ENCODE assay signal across 17 cellular contexts in genomic region chr1:23108918-23109533, GRCh38. TPM values are rescaled to one million over a fixed set of nuclear protein-coding genes. Genes with fewer than 3 reads are reported as not detected.
DNase-seq lines count a peak whose midpoint lies in the region; ATAC-seq and TF ChIP-seq lines count a peak whose summit lies in the region.
"Had no signal": no experiment of that assay in that cellular context is flagged by ENCODE, and none has a peak within 500 bp of the region (broad histone marks: within the 10 kb centered on the region; RNA-seq: fewer than 3 reads in every experiment).

No MANE protein-coding gene starts in this region.

- CTCF ChIA-PET in CD4-positive, alpha-beta memory T cell (lab: Charles Lee; ENCODE audit: partially characterized antibody): interaction anchor here (0.9 to 10.0 kb wide), 4 partner anchors 8 to 75 kb away, joined by 3 to 74 read pairs (median 24); no protein-coding TSS in a partner anchor

- H3K4me1 Mint-ChIP-seq in CD4-positive, alpha-beta memory T cell: peaks cover 38 to 73% (median 45%) of the 10 kb centered on the region in 4 donors
- peaks cover 15% of the 10 kb centered on the region for H3K4me1 Mint-ChIP-seq in endothelial cell (ENCODE audit: unreplicated experiment)
- peaks cover 9% of the 10 kb centered on the region for H3K4me1 Mint-ChIP-seq in endodermal cell

- no peak for DNase-seq in activated CD4-positive, CD25-positive, alpha-beta regulatory T cell treated with anti-CD3 and anti-CD28 coated beads, Interleukin-2, amount 50 U/mL, for 72 hours
- peak in 1 of 5 donors; percentile 66 for DNase-seq in CD4-positive, alpha-beta memory T cell
- DNase-seq in activated CD4-positive, alpha-beta T cell treated with anti-CD3 and anti-CD28 coated beads, Interleukin-2, amount 50 U/mL, for 1 hour: peak; percentile 8
- DNase-seq in endothelial cell (ENCODE audit: low spot score): no peak
- no peak for DNase-seq in dermis blood vessel endothelial cell
- no peak for DNase-seq in cerebellar cortex (ENCODE audit: low spot score)
- DNase-seq in endodermal cell: no peak
- DNase-seq: activated CD8-positive, alpha-beta memory T cell treated with anti-CD3 and anti-CD28 coated beads for 24 hours; GM23248; NCI-H1694; NCI-H510A; SJCRH30; T1000; transverse colon had no signal

- 67 to 97% methylated on average over 1 to 4 of the region's 4 CpGs for WGBS in endodermal cell (ENCODE audit: insufficient coverage in 1 of 2, insufficient read length in 1 of 2), 2 experiments

- POLR2A ChIA-PET in CD4-positive, alpha-beta memory T cell (lab: Charles Lee; ENCODE audit: partially characterized antibody): interaction anchor here (1.0 to 5.4 kb wide), 4 partner anchors 9 to 76 kb away, joined by 4 to 37 read pairs (median 27); partner anchors contain the start of gene LUZP1

- H3K36me3 ChIP-seq in CD4-positive, alpha-beta memory T cell (ENCODE audit: insufficient read depth, low read length): peaks cover 3% of the 10 kb centered on the region
- H3K36me3 ChIP-seq in endodermal cell (ENCODE audit: control insufficient read depth, insufficient read depth, low read length): peaks cover 56% of the 10 kb centered on the region

- H3K27ac ChIP-seq in CD4-positive, alpha-beta memory T cell (ENCODE audit: low read depth, low read length): no peak overlapping the region
- H3K27ac ChIP-seq in endodermal cell (ENCODE audit: low read depth, low read length): no peak overlapping the region
- H3K27ac ChIP-seq: esophagus muscularis mucosa, GM23248, SJCRH30, transverse colon had no signal

- H3K27ac Mint-ChIP-seq in CD4-positive, alpha-beta memory T cell: peak overlapping the region in 6 of 7 donors; percentile 6 to 88 (median 62)
- H3K27ac Mint-ChIP-seq in endothelial cell (ENCODE audit: unreplicated experiment) (peak overlapping the region; percentile 20), endodermal cell (no peak overlapping the region)

- no peaks in the 10 kb centered on the region for H3K9me3 ChIP-seq in CD4-positive, alpha-beta memory T cell (ENCODE audit: control insufficient read depth in 1 of 2, low read length in 2 of 2)
- H3K9me3 ChIP-seq in endodermal cell (ENCODE audit: control insufficient read depth, low read length): no peaks in the 10 kb centered on the region
- H3K9me3 ChIP-seq: BLaER1 treated with 17β-estradiol and CSF1 and Interleukin-3, amounts not matched to agents 10 nM and 100 nM; esophagus muscularis mucosa; SJCRH30; transverse colon had no signal

- ATAC-seq in activated CD4-positive, CD25-positive, alpha-beta regulatory T cell treated with anti-CD3 and anti-CD28 coated beads, Interleukin-2, amount 50 U/mL, for 24 hours: peak; percentile 53 to 57

- intact Hi-C loops in CD4-positive, alpha-beta memory T cell (cut with micrococcal nuclease): no loop called here

- H3K4me3 ChIP-seq in CD4-positive, alpha-beta memory T cell (ENCODE audit: low read length in 2 of 2): no peak overlapping the region
- no peak overlapping the region for H3K4me3 ChIP-seq in endodermal cell (ENCODE audit: low read length)
- H3K4me3 ChIP-seq: BLaER1 treated with 17β-estradiol and CSF1 and Interleukin-3, amounts not matched to agents 10 nM and 100 nM; esophagus muscularis mucosa; GM23248; SJCRH30; transverse colon had no signal

- no peaks in the 10 kb centered on the region for H3K27me3 ChIP-seq in CD4-positive, alpha-beta memory T cell (ENCODE audit: insufficient read depth, low read length)
- no peaks in the 10 kb centered on the region for H3K27me3 ChIP-seq in endodermal cell (ENCODE audit: control insufficient read depth, insufficient read depth, low read length, poor library complexity, severe bottlenecking)
- H3K27me3 ChIP-seq: BLaER1 treated with 17β-estradiol and CSF1 and Interleukin-3, amounts not matched to agents 10 nM and 100 nM; esophagus muscularis mucosa; SJCRH30; transverse colon had no signal

- peaks cover 23 to 26% of the 10 kb centered on the region in 2 donors for H3K36me3 Mint-ChIP-seq in CD4-positive, alpha-beta memory T cell
- H3K36me3 Mint-ChIP-seq in endothelial cell (ENCODE audit: low read depth, unreplicated experiment) (peaks cover 25% of the 10 kb centered on the region), endodermal cell (ENCODE audit: low read depth) (peaks cover 42% of the 10 kb centered on the region)

- peaks cover 55% of the 10 kb centered on the region for H3K4me1 ChIP-seq in CD4-positive, alpha-beta memory T cell (ENCODE audit: insufficient read depth, low read length)
- H3K4me1 ChIP-seq in endodermal cell (ENCODE audit: control insufficient read depth, insufficient read depth, low read length): no peaks in the 10 kb centered on the region
- H3K4me1 ChIP-seq: SJCRH30 had no signal

- TF ChIP-seq CTCF in endothelial cell (IDR thresholded peaks at IDR 0.05; ENCODE audit: unreplicated experiment) (no peak), endodermal cell (conservative IDR thresholded peaks at IDR 0.05) (no peak)

- H3K4me3 Mint-ChIP-seq in CD4-positive, alpha-beta memory T cell: peak overlapping the region in 5 of 8 donors; percentile 2 to 74 (median 31)
- H3K4me3 Mint-ChIP-seq in endothelial cell (ENCODE audit: unreplicated experiment): no peak overlapping the region
- H3K4me3 Mint-ChIP-seq in endodermal cell: no peak overlapping the region

- H3K9ac ChIP-seq in endodermal cell (ENCODE audit: extremely low read depth, low read length, poor library complexity, severe bottlenecking): no peak overlapping the region
- H3K9ac ChIP-seq: BLaER1 treated with 17β-estradiol and CSF1 and Interleukin-3, amounts not matched to agents 10 nM and 100 nM; GM23248 had no signal

- H3K9me3 Mint-ChIP-seq in CD4-positive, alpha-beta memory T cell: peaks cover 0 to 3% (median 0%) of the 10 kb centered on the region in 8 donors
- H3K9me3 Mint-ChIP-seq in endothelial cell (ENCODE audit: unreplicated experiment) (no peaks in the 10 kb centered on the region), endodermal cell (no peaks in the 10 kb centered on the region)

- H3K27me3 Mint-ChIP-seq in CD4-positive, alpha-beta memory T cell: no peaks in the 10 kb centered on the region
- H3K27me3 Mint-ChIP-seq in endothelial cell (ENCODE audit: unreplicated experiment): peaks cover 9% of the 10 kb centered on the region
- H3K27me3 Mint-ChIP-seq in endodermal cell (ENCODE audit: insufficient read depth): no peaks in the 10 kb centered on the region

RNA-seq across cellular contexts. Expression of gene LUZP1, which starts 59.6 kb away (rescaled TPM):
- total RNA-seq in CD4-positive, alpha-beta memory T cell: 10 to 100 TPM; 24.7 to 27.9 TPM
- 10 to 100 TPM; 11.6 to 39.3 TPM for polyA plus RNA-seq in CD4-positive, alpha-beta memory T cell
- total RNA-seq in endothelial cell (ENCODE audit: unreplicated experiment) (103 TPM), dermis blood vessel endothelial cell (51.9 and 66.4 TPM in 2 replicates), endodermal cell (10 to 100 TPM; 43.5 to 49.4 TPM)
- polyA plus RNA-seq in endodermal cell (2013, experiment 1 of 2): 19.1 TPM
- 23.1 TPM for polyA plus RNA-seq in endodermal cell (2013, experiment 2 of 2)

Comparison
In these comparisons a context has a peak if more than half of its experiments do, and no peak if none do; other contexts are left out.
1. H3K4me3 Mint-ChIP-seq: peak in CD4-positive, alpha-beta memory T cell (5 of 8); none in endothelial cell (single experiment) and endodermal cell (single experiment).